In the genomic region with DNA sequence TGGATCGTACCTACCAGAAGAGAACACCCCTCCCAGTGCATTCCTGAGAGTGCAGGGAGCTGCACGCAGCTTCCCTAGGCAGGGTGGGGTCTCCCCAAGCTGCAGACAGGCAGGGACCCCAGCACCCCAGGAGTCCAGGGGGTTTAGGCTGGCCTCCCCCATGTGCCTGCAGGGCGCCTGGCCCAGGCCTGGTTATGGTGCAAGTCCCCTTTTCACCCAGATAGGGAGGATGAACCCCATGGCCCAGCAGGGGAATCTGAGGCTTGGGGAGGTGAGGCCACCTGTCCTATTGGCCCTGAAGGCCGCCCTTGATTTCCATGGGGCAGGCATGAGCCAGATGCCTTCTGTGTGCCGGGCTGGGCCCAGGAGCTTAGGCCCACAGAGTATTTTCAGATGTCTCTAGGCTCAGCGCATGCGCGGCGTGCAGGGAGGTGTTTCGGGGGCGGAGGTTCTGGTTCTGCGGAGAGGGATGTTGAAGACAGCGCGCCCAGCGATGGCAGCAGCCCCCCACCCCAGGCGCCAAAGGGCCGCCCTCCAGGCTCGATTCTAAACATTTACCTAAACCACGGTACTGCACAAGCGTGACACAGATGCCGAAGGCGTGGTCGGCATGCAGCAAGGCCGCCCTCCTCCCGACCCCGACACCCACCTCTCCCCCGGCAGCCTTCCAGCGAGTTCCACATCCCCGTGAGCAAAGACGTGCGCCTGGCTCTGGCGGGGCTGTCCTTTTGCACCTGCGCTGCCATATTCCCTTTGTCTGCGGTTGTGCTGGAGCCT, we compare ENCODE assay signal across 30 cellular contexts. TPM values are rescaled to one million over a fixed set of nuclear protein-coding genes. Genes with fewer than 3 reads are reported as not detected.
DNase-seq lines count a peak whose midpoint lies in the region; ATAC-seq, FAIRE-seq and TF ChIP-seq lines count a peak whose summit lies in the region.
"Had no signal": no experiment of that assay in that cellular context is flagged by ENCODE, and none has a peak within 500 bp of the region (broad histone marks: within the 10 kb centered on the region; RNA-seq: fewer than 3 reads in every experiment).

No MANE protein-coding gene starts in this region.

- 2% methylated on average over 34 of the region's 34 CpGs for WGBS in K562 (ENCODE audit: insufficient coverage, low coverage, missing lambda C conversion rate)
- WGBS in HepG2 (ENCODE audit: low lambda C conversion rate): 56% methylated on average over 32 of the region's 34 CpGs

- TF ChIP-seq POLR2A in K562 (conservative IDR thresholded peaks at IDR 0.05) (no peak), HepG2 (IDR thresholded peaks at IDR 0.05; ENCODE audit: insufficient read depth in 1 of 2, low read depth in 2 of 2, low read length in 2 of 2) (no peak)

- TF ChIP-seq RAD21 in K562 (CRISPR knock-in tag; conservative IDR thresholded peaks at IDR 0.05 in 1 of 2, IDR thresholded peaks at IDR 0.05 in 1 of 2): no peak
- TF ChIP-seq RAD21 in HepG2 (CRISPR knock-in tag; IDR thresholded peaks at IDR 0.05): no peak

- H3K4me3 ChIP-seq in K562: no peak overlapping the region
- no peak overlapping the region for H3K4me3 ChIP-seq in HepG2 (replicated peaks in 1 of 3; ENCODE audit: insufficient read depth in 1 of 3, low read depth in 2 of 3, low read length in 3 of 3)
- H3K4me3 ChIP-seq: body of pancreas, prostate gland, skin epidermis had no signal

- ATAC-seq in K562 (no peak; the same call in 2 of the 3 replicates), HepG2 (no peak), GM18498 (IDR thresholded peaks at IDR 0.05; ENCODE audit: unreplicated experiment) (no peak)
- ATAC-seq: activated naive CD8-positive, alpha-beta T cell treated with anti-CD3 and anti-CD28 coated beads, Interleukin-2, amount 50 U/mL, for 24 hours; effector memory CD8-positive, alpha-beta T cell had no signal

- H3K9ac ChIP-seq in K562 (ENCODE audit: insufficient read depth in 1 of 2, low read depth in 2 of 2, low read length in 2 of 2) (no peak overlapping the region), HepG2 (ENCODE audit: insufficient read depth, low read depth, low read length) (no peak overlapping the region)

- H3K4me2 ChIP-seq in K562 (ENCODE audit: insufficient read depth, low read length) (no peak overlapping the region), HepG2 (ENCODE audit: low read depth, low read length) (no peak overlapping the region)

- no peaks in the 10 kb centered on the region for H3K36me3 ChIP-seq in K562 (ENCODE audit: control insufficient read depth, insufficient read depth, low read length)
- H3K36me3 ChIP-seq in HepG2 (replicated peaks in 1 of 2; ENCODE audit: control insufficient read depth in 1 of 2, insufficient read depth in 2 of 2, low read length in 2 of 2): no peaks in the 10 kb centered on the region
- H3K36me3 ChIP-seq: prostate gland had no signal

- peaks cover 19 to 56% of the 10 kb centered on the region in 2 experiments; a peak in 4 of 5 replicates for H3K27me3 ChIP-seq in K562 (ENCODE audit: control insufficient read depth in 2 of 2, insufficient read depth in 2 of 2, low read length in 2 of 2)
- H3K27me3 ChIP-seq in HepG2 (ENCODE audit: control insufficient read depth in 1 of 2, insufficient read depth in 2 of 2, low read length in 2 of 2): peaks cover 7 to 40% of the 10 kb centered on the region in 2 experiments; a peak in 4 of 5 replicates
- H3K27me3 ChIP-seq: body of pancreas had no signal

- H3K27ac ChIP-seq in K562 (ENCODE audit: extremely low read depth, low read depth, low read length) (no peak overlapping the region), HepG2 (ENCODE audit: extremely low read length, insufficient read depth, low read length) (no peak overlapping the region)
- H3K27ac ChIP-seq: body of pancreas, prostate gland, skin epidermis had no signal

- DNase-seq in activated effector memory CD4-positive, alpha-beta T cell treated with anti-CD3 and anti-CD28 coated beads, Interleukin-2, amount 50 U/mL, for 16 hours: peak; percentile 58
- DNase-seq in activated effector memory CD4-positive, alpha-beta T cell treated with Interleukin-2 at 50 U/mL for 16 hours: no peak
- peak in 2 of 4 experiments; percentile 36 to 41 for DNase-seq in K562 (ENCODE audit: extremely low read depth in 1 of 4, low spot score in 3 of 4)
- no peak for DNase-seq in HepG2 (ENCODE audit: low spot score)
- peak; percentile 38 for DNase-seq in superior temporal gyrus (ENCODE audit: extremely low spot score)
- no peak for DNase-seq in NCI-H748 treated with DMSO at 0.1 percent for 48 hours (lab: John Stamatoyannopoulos, UW)
- DNase-seq in NCI-H1417 treated with DMSO at 0.1 percent for 48 hours (lab: John Stamatoyannopoulos, UW): no peak
- DNase-seq: activated CD4-positive, alpha-beta T cell treated with anti-CD3 and anti-CD28 coated beads, Interleukin-2, amount 10 ng/mL, durations not matched to agents 24 days and 14 days; activated naive CD8-positive, alpha-beta T cell treated with anti-CD3 and anti-CD28 coated beads, Interleukin-2, amount 50 U/mL, for 24 hours; COR-L47; DMS79 treated with DMSO at 0.1 percent for 48 hours; effector memory CD8-positive, alpha-beta T cell; foreskin melanocyte; H7; Karpas-422; MV-4-11; NCI-H187 treated with DMSO at 0.1 percent for 48 hours; NCI-H526 treated with DMSO at 0.1 percent for 48 hours; stimulated activated CD4-positive, alpha-beta T cell treated with anti-CD3 and anti-CD28 coated beads, Interleukin-1b, Interleukin-23, amount 100 ng/mL, for 48 hours had no signal

- no peaks in the 10 kb centered on the region for H4K20me1 ChIP-seq in K562 (replicated peaks; ENCODE audit: control insufficient read depth, insufficient read depth, low read length)
- peaks cover 3% of the 10 kb centered on the region; the same call in 1 of the 2 replicates for H4K20me1 ChIP-seq in HepG2 (ENCODE audit: insufficient read depth, low read length)

- POLR2A ChIA-PET in K562 (lab: Yijun Ruan, JAX): interaction anchor here (1.5 kb wide), 1 partner anchor 12 kb away, joined by 4 read pairs; no protein-coding TSS in a partner anchor
- POLR2A ChIA-PET in HepG2 (lab: Yijun Ruan, JAX): no interaction called here

- H2AFZ ChIP-seq in K562 (ENCODE audit: low read depth, low read length) (no peak overlapping the region), HepG2 (ENCODE audit: low read length) (no peak overlapping the region)

- H3K4me1 ChIP-seq in K562 (replicated peaks in 1 of 2; ENCODE audit: control insufficient read depth in 2 of 2, insufficient read depth in 2 of 2, low read length in 2 of 2) (peaks cover 0 to 22% of the 10 kb centered on the region in 2 experiments; a peak in 1 of 5 replicates), HepG2 (ENCODE audit: insufficient read depth, low read length) (no peaks in the 10 kb centered on the region)
- H3K4me1 ChIP-seq: body of pancreas, prostate gland had no signal

- FAIRE-seq in K562 (lab: Jason Lieb, UNC): no peak
- FAIRE-seq in HepG2 (lab: Jason Lieb, UNC): no peak

- TF ChIP-seq CTCF in K562 (IDR thresholded peaks at IDR 0.05 in 2 of 3, conservative IDR thresholded peaks at IDR 0.05 in 1 of 3; ENCODE audit: insufficient read depth in 2 of 3, low read depth in 1 of 3, low read length in 3 of 3): no peak
- TF ChIP-seq CTCF in HepG2 (CRISPR knock-in tag; IDR thresholded peaks at IDR 0.05): no peak

- CTCF ChIA-PET in K562 (lab: Yijun Ruan, JAX; ENCODE audit: low intra/inter-chr PET ratio): interaction anchor here (0.5 kb wide), 1 partner anchor 963 kb away, joined by 3 read pairs; no protein-coding TSS in a partner anchor
- CTCF ChIA-PET in HepG2 (lab: Yijun Ruan, JAX; ENCODE audit: low intra/inter-chr PET ratio, low total read pairs): no interaction called here

- H3K9me1 ChIP-seq in K562 (ENCODE audit: control insufficient read depth, insufficient read depth, low read length): no peaks in the 10 kb centered on the region

- no TSS peak for BruUV-seq in K562 (replicated peaks; lab: Mats Ljungman, UMichigan)
- no TSS peak for BruUV-seq in HepG2 (replicated peaks; lab: Mats Ljungman, UMichigan)

- no peak for TF ChIP-seq EP300 in K562 (IDR thresholded peaks at IDR 0.05; ENCODE audit: low read length)
- no peak for TF ChIP-seq EP300 in HepG2 (IDR thresholded peaks at IDR 0.05; ENCODE audit: low read depth in 2 of 2, low read length in 2 of 2)
- no peak for TF ChIP-seq EP300 in HepG2 (CRISPR knock-in tag; IDR thresholded peaks at IDR 0.05; ENCODE audit: borderline replicate concordance)

- intact Hi-C loops in K562 (cut with micrococcal nuclease) (no loop called here), HepG2 (cut with micrococcal nuclease; ENCODE audit: unreplicated experiment) (no loop called here)

- H3K9me3 ChIP-seq in K562 (replicated peaks; ENCODE audit: control insufficient read depth, insufficient read depth, low read depth, low read length): no peaks in the 10 kb centered on the region
- H3K9me3 ChIP-seq in HepG2 (ENCODE audit: low read length): no peaks in the 10 kb centered on the region
- H3K9me3 ChIP-seq: body of pancreas, prostate gland had no signal

- in situ Hi-C loops in K562 (cut with MboI) (no loop called here), HepG2 (cut with HindIII; ENCODE audit: extremely low pct_ligation_motif_present, low pct_unique_long_range_greater_than_20kb) (no loop called here)

- H3K79me2 ChIP-seq in K562 (ENCODE audit: control insufficient read depth, insufficient read depth, low read length) (no peaks in the 10 kb centered on the region), HepG2 (ENCODE audit: insufficient read depth, low read length) (no peaks in the 10 kb centered on the region)

RNA-seq across cellular contexts. Expression of a gene that starts 29.3 kb away (rescaled TPM):
- 0.12 and 0.19 TPM in 2 replicates for total RNA-seq in K562 (2011; cell fraction: chromatin; rRNA removed; ENCODE audit: low replicate concordance)
- total RNA-seq in K562 (2011; cell fraction: nucleolus; rRNA removed): 0.26 and 0.33 TPM in 2 replicates
- total RNA-seq in K562 (2011; cell fraction: nucleoplasm; rRNA removed): 0.15 TPM in 1 of 2 replicates, not detected in the other
- total RNA-seq in K562 (2014; rRNA removed) (not detected in 2 replicates), K562 (2014; rRNA removed; fragmentation: Illumina TruSeq; extraction: Trizol) (not detected in 2 replicates), K562 (2015; rRNA removed; fragmentation: Illumina TruSeq; extraction: Trizol) (not detected in 2 replicates), K562 (2021) (not detected in 2 replicates), HepG2 (2016; rRNA removed; fragmentation: Illumina TruSeq; extraction: Trizol) (not detected in 2 replicates)
- polyA plus RNA-seq in K562 (2011; rRNA removed) (not detected in 2 replicates), K562 (2014; fragmentation: Illumina TruSeq; extraction: Trizol) (not detected in 2 replicates), K562 (2014; fragmentation: Nextera tagmentation; extraction: Ambion mirVana) (not detected), K562 (2014; rRNA removed) (not detected in 2 replicates), HepG2 (2011; rRNA removed) (0.03 TPM in 1 of 2 replicates, not detected in the other)
- polyA plus RNA-seq in K562 (2011; cell fraction: cytosol; rRNA removed): under 0.01 TPM in 1 of 2 replicates, not detected in the other
- polyA plus RNA-seq in K562 (2011; cell fraction: nucleus; rRNA removed): 0.06 and 0.26 TPM in 2 replicates
- polyA plus RNA-seq in K562 (2012): 0.06 TPM in 1 of 2 replicates, not detected in the other
- polyA minus RNA-seq in K562 (2011; rRNA and poly(A)+ RNA removed): not detected in 2 replicates
- polyA minus RNA-seq in K562 (2011; cell fraction: cytosol; rRNA and poly(A)+ RNA removed): not detected in 2 replicates
- polyA minus RNA-seq in K562 (2011; cell fraction: nucleus; rRNA and poly(A)+ RNA removed): not detected in 2 replicates
- total RNA-seq in HepG2 (2016; cell fraction: cytosol; rRNA removed; fragmentation: Illumina TruSeq; extraction: Trizol; ENCODE audit: low read depth): not detected in 2 replicates
- not detected in 2 replicates for total RNA-seq in HepG2 (2016; cell fraction: insoluble cytoplasmic fraction; rRNA removed; fragmentation: Illumina TruSeq; extraction: Trizol)
- total RNA-seq in HepG2 (2016; cell fraction: membrane; rRNA removed; fragmentation: Illumina TruSeq; extraction: Trizol): not detected in 2 replicates
- not detected in 2 replicates for total RNA-seq in HepG2 (2016; cell fraction: nucleus; rRNA removed; fragmentation: Illumina TruSeq; extraction: Trizol)
- 0.03 TPM in 1 of 2 replicates, not detected in the other for polyA plus RNA-seq in HepG2 (2011; cell fraction: cytosol; rRNA removed)
- 0.09 and 0.14 TPM in 2 replicates for polyA plus RNA-seq in HepG2 (2011; cell fraction: nucleus; rRNA removed)
- not detected in 2 replicates for polyA plus RNA-seq in HepG2 (2012)
- not detected in 2 replicates for polyA plus RNA-seq in HepG2 (2016; cell fraction: cytosol; fragmentation: Illumina TruSeq; extraction: Trizol; ENCODE audit: low read depth)
- not detected in 2 replicates for polyA plus RNA-seq in HepG2 (2016; cell fraction: insoluble cytoplasmic fraction; fragmentation: Illumina TruSeq; extraction: Trizol; ENCODE audit: low read depth)
- polyA plus RNA-seq in HepG2 (2016; cell fraction: membrane; fragmentation: Illumina TruSeq; extraction: Trizol; ENCODE audit: low read depth): not detected in 2 replicates
- polyA plus RNA-seq in HepG2 (2016; cell fraction: nucleus; fragmentation: Illumina TruSeq; extraction: Trizol; ENCODE audit: insufficient read depth, low read depth): not detected in 2 replicates
- polyA minus RNA-seq in HepG2 (2011; rRNA and poly(A)+ RNA removed; ENCODE audit: low replicate concordance): not detected in 2 replicates
- polyA minus RNA-seq in HepG2 (2011; cell fraction: cytosol; rRNA and poly(A)+ RNA removed): not detected in 2 replicates
- polyA minus RNA-seq in HepG2 (2011; cell fraction: nucleus; rRNA and poly(A)+ RNA removed): under 0.01 and 0.12 TPM in 2 replicates
- total RNA-seq: A673; activated CD4-positive, alpha-beta T cell treated with anti-CD3 and anti-CD28 coated beads, Interleukin-2, amount 10 ng/mL, durations not matched to agents 24 days and 14 days; body of pancreas; esophagus mucosa; T-helper 2 cell treated with Interferon-gamma antibody and Interleukin-4, amounts not matched to agents 100 ng/mL and 5 ng/mL, for 36 hours; ureter had no signal
- polyA plus RNA-seq: BJ had no signal

RNA-seq across cellular contexts. Expression of a gene that starts 38.8 kb away (rescaled TPM):
- total RNA-seq in K562 (2011; cell fraction: chromatin; rRNA removed; ENCODE audit: low replicate concordance): not detected in 2 replicates
- total RNA-seq in K562 (2011; cell fraction: nucleolus; rRNA removed): not detected in 2 replicates
- not detected in 2 replicates for total RNA-seq in K562 (2011; cell fraction: nucleoplasm; rRNA removed)
- total RNA-seq in K562 (2014; rRNA removed) (not detected in 2 replicates), K562 (2014; rRNA removed; fragmentation: Illumina TruSeq; extraction: Trizol) (not detected in 2 replicates), K562 (2015; rRNA removed; fragmentation: Illumina TruSeq; extraction: Trizol) (not detected in 2 replicates), K562 (2021) (0.02 TPM in 1 of 2 replicates, not detected in the other), HepG2 (2016; rRNA removed; fragmentation: Illumina TruSeq; extraction: Trizol) (not detected in 2 replicates)
- polyA plus RNA-seq in K562 (2011; rRNA removed) (not detected in 2 replicates), K562 (2014; fragmentation: Illumina TruSeq; extraction: Trizol) (not detected in 2 replicates), K562 (2014; fragmentation: Nextera tagmentation; extraction: Ambion mirVana) (not detected), K562 (2014; rRNA removed) (not detected in 2 replicates), HepG2 (2011; rRNA removed) (not detected in 2 replicates)
- not detected in 2 replicates for polyA plus RNA-seq in K562 (2011; cell fraction: cytosol; rRNA removed)
- polyA plus RNA-seq in K562 (2011; cell fraction: nucleus; rRNA removed): not detected in 2 replicates
- polyA plus RNA-seq in K562 (2012): not detected in 2 replicates
- polyA minus RNA-seq in K562 (2011; rRNA and poly(A)+ RNA removed): not detected in 2 replicates
- not detected in 2 replicates for polyA minus RNA-seq in K562 (2011; cell fraction: cytosol; rRNA and poly(A)+ RNA removed)
- not detected in 2 replicates for polyA minus RNA-seq in K562 (2011; cell fraction: nucleus; rRNA and poly(A)+ RNA removed)
- not detected in 2 replicates for total RNA-seq in HepG2 (2016; cell fraction: cytosol; rRNA removed; fragmentation: Illumina TruSeq; extraction: Trizol; ENCODE audit: low read depth)
- not detected in 2 replicates for total RNA-seq in HepG2 (2016; cell fraction: insoluble cytoplasmic fraction; rRNA removed; fragmentation: Illumina TruSeq; extraction: Trizol)
- total RNA-seq in HepG2 (2016; cell fraction: membrane; rRNA removed; fragmentation: Illumina TruSeq; extraction: Trizol): not detected in 2 replicates
- not detected in 2 replicates for total RNA-seq in HepG2 (2016; cell fraction: nucleus; rRNA removed; fragmentation: Illumina TruSeq; extraction: Trizol)
- polyA plus RNA-seq in HepG2 (2011; cell fraction: cytosol; rRNA removed): 0.06 TPM in 1 of 2 replicates, not detected in the other
- polyA plus RNA-seq in HepG2 (2011; cell fraction: nucleus; rRNA removed): 0.10 and 0.14 TPM in 2 replicates
- polyA plus RNA-seq in HepG2 (2012): 0.11 TPM in 1 of 2 replicates, not detected in the other
- not detected in 2 replicates for polyA plus RNA-seq in HepG2 (2016; cell fraction: cytosol; fragmentation: Illumina TruSeq; extraction: Trizol; ENCODE audit: low read depth)
- polyA plus RNA-seq in HepG2 (2016; cell fraction: insoluble cytoplasmic fraction; fragmentation: Illumina TruSeq; extraction: Trizol; ENCODE audit: low read depth): not detected in 2 replicates
- not detected in 2 replicates for polyA plus RNA-seq in HepG2 (2016; cell fraction: membrane; fragmentation: Illumina TruSeq; extraction: Trizol; ENCODE audit: low read depth)
- not detected in 2 replicates for polyA plus RNA-seq in HepG2 (2016; cell fraction: nucleus; fragmentation: Illumina TruSeq; extraction: Trizol; ENCODE audit: insufficient read depth, low read depth)
- polyA minus RNA-seq in HepG2 (2011; rRNA and poly(A)+ RNA removed; ENCODE audit: low replicate concordance): not detected in 2 replicates
- polyA minus RNA-seq in HepG2 (2011; cell fraction: cytosol; rRNA and poly(A)+ RNA removed): not detected in 2 replicates
- polyA minus RNA-seq in HepG2 (2011; cell fraction: nucleus; rRNA and poly(A)+ RNA removed): not detected in 2 replicates
- total RNA-seq: activated CD4-positive, alpha-beta T cell treated with anti-CD3 and anti-CD28 coated beads, Interleukin-2, amount 10 ng/mL, durations not matched to agents 24 days and 14 days; body of pancreas; esophagus mucosa; mucosa of gallbladder; OCI-LY7; T-helper 2 cell treated with Interferon-gamma antibody and Interleukin-4, amounts not matched to agents 100 ng/mL and 5 ng/mL, for 36 hours; ureter had no signal
- polyA plus RNA-seq: BJ had no signal

RNA-seq across cellular contexts. Expression of a gene that starts 49.7 kb away (rescaled TPM):
- 379 and 853 TPM in 2 replicates for total RNA-seq in K562 (2011; cell fraction: chromatin; rRNA removed; ENCODE audit: low replicate concordance)
- total RNA-seq in K562 (2011; cell fraction: nucleolus; rRNA removed): 493 and 502 TPM in 2 replicates
- total RNA-seq in K562 (2011; cell fraction: nucleoplasm; rRNA removed): 305 and 355 TPM in 2 replicates
- total RNA-seq in K562 (2014; rRNA removed): 42.4 and 44.3 TPM in 2 replicates
- 15.7 and 17.6 TPM in 2 replicates for total RNA-seq in K562 (2014; rRNA removed; fragmentation: Illumina TruSeq; extraction: Trizol)
- 33.5 and 33.9 TPM in 2 replicates for total RNA-seq in K562 (2015; rRNA removed; fragmentation: Illumina TruSeq; extraction: Trizol)
- total RNA-seq in K562 (2021): 85.3 and 102 TPM in 2 replicates
- polyA plus RNA-seq in K562 (2011; rRNA removed): 39.1 and 89.8 TPM in 2 replicates
- polyA plus RNA-seq in K562 (2011; cell fraction: cytosol; rRNA removed): 59.1 and 89.5 TPM in 2 replicates
- polyA plus RNA-seq in K562 (2011; cell fraction: nucleus; rRNA removed): 848 and 934 TPM in 2 replicates
- 64.7 and 85.4 TPM in 2 replicates for polyA plus RNA-seq in K562 (2012)
- 24.9 and 45.2 TPM in 2 replicates for polyA plus RNA-seq in K562 (2014; fragmentation: Illumina TruSeq; extraction: Trizol)
- polyA plus RNA-seq in K562 (2014; fragmentation: Nextera tagmentation; extraction: Ambion mirVana): under 1 TPM; 0.53 to 0.95 TPM
- polyA plus RNA-seq in K562 (2014; rRNA removed): 54.4 and 73.2 TPM in 2 replicates
- polyA minus RNA-seq in K562 (2011; rRNA and poly(A)+ RNA removed): 24.6 and 29.9 TPM in 2 replicates
- 33.3 and 40.3 TPM in 2 replicates for polyA minus RNA-seq in K562 (2011; cell fraction: cytosol; rRNA and poly(A)+ RNA removed)
- 103 and 183 TPM in 2 replicates for polyA minus RNA-seq in K562 (2011; cell fraction: nucleus; rRNA and poly(A)+ RNA removed)
- 51.4 and 132 TPM in 2 replicates for total RNA-seq in HepG2 (2016; rRNA removed; fragmentation: Illumina TruSeq; extraction: Trizol)
- 32.3 and 33.5 TPM in 2 replicates for total RNA-seq in HepG2 (2016; cell fraction: cytosol; rRNA removed; fragmentation: Illumina TruSeq; extraction: Trizol; ENCODE audit: low read depth)
- total RNA-seq in HepG2 (2016; cell fraction: insoluble cytoplasmic fraction; rRNA removed; fragmentation: Illumina TruSeq; extraction: Trizol): 44.4 and 147 TPM in 2 replicates
- total RNA-seq in HepG2 (2016; cell fraction: membrane; rRNA removed; fragmentation: Illumina TruSeq; extraction: Trizol): 36.6 and 38.2 TPM in 2 replicates
- total RNA-seq in HepG2 (2016; cell fraction: nucleus; rRNA removed; fragmentation: Illumina TruSeq; extraction: Trizol): 173 and 206 TPM in 2 replicates
- 132 and 173 TPM in 2 replicates for polyA plus RNA-seq in HepG2 (2011; rRNA removed)
- 40.1 and 86.0 TPM in 2 replicates for polyA plus RNA-seq in HepG2 (2011; cell fraction: cytosol; rRNA removed)
- polyA plus RNA-seq in HepG2 (2011; cell fraction: nucleus; rRNA removed): 1,804 and 3,077 TPM in 2 replicates
- 112 and 149 TPM in 2 replicates for polyA plus RNA-seq in HepG2 (2012)
- polyA plus RNA-seq in HepG2 (2016; cell fraction: cytosol; fragmentation: Illumina TruSeq; extraction: Trizol; ENCODE audit: low read depth): 5.1 and 5.7 TPM in 2 replicates
- polyA plus RNA-seq in HepG2 (2016; cell fraction: insoluble cytoplasmic fraction; fragmentation: Illumina TruSeq; extraction: Trizol; ENCODE audit: low read depth): 47.2 and 54.2 TPM in 2 replicates
- polyA plus RNA-seq in HepG2 (2016; cell fraction: membrane; fragmentation: Illumina TruSeq; extraction: Trizol; ENCODE audit: low read depth): 13.3 and 16.2 TPM in 2 replicates
- 572 and 622 TPM in 2 replicates for polyA plus RNA-seq in HepG2 (2016; cell fraction: nucleus; fragmentation: Illumina TruSeq; extraction: Trizol; ENCODE audit: insufficient read depth, low read depth)
- 69.2 and 278 TPM in 2 replicates for polyA minus RNA-seq in HepG2 (2011; rRNA and poly(A)+ RNA removed; ENCODE audit: low replicate concordance)
- polyA minus RNA-seq in HepG2 (2011; cell fraction: cytosol; rRNA and poly(A)+ RNA removed): 47.8 and 61.7 TPM in 2 replicates
- 203 and 232 TPM in 2 replicates for polyA minus RNA-seq in HepG2 (2011; cell fraction: nucleus; rRNA and poly(A)+ RNA removed)

Comparison
In these comparisons a context has a peak if more than half of its experiments do, and no peak if none do; other contexts are left out.
1. DNase-seq: peak in activated effector memory CD4-positive, alpha-beta T cell treated with anti-CD3 and anti-CD28 coated beads, Interleukin-2, amount 50 U/mL, for 16 hours (single experiment) and superior temporal gyrus (single experiment); none in activated effector memory CD4-positive, alpha-beta T cell treated with Interleukin-2 at 50 U/mL for 16 hours (single experiment), HepG2 (single experiment), NCI-H748 treated with DMSO at 0.1 percent for 48 hours (single experiment) and NCI-H1417 treated with DMSO at 0.1 percent for 48 hours (single experiment).